Comparison of ENCODE assay signal across 1 cellular context in genomic region chr22:17266261-17266971, GRCh38.
TF ChIP-seq lines count a peak whose summit lies in the region.

No MANE protein-coding gene starts in this region.

TF ChIP-seq in GM12878, 131 proteins besides CTCF, POLR2A, EP300 and RAD21 (continued from another document):
- TF ChIP-seq HSF1 (IDR thresholded peaks at IDR 0.05; ENCODE audit: low read depth, low read length) (no peak), TCF7 (IDR thresholded peaks at IDR 0.05; ENCODE audit: borderline replicate concordance) (no peak), ZNF24 (IDR thresholded peaks at IDR 0.05) (no peak), CREM (IDR thresholded peaks at IDR 0.05; ENCODE audit: low read depth) (no peak), ZNF622 (IDR thresholded peaks at IDR 0.05) (no peak), ZBED1 (IDR thresholded peaks at IDR 0.05; ENCODE audit: borderline replicate concordance) (no peak), ZNF384 (IDR thresholded peaks at IDR 0.05; ENCODE audit: borderline replicate concordance, low read depth, low read length) (no peak), E2F8 (IDR thresholded peaks at IDR 0.05; ENCODE audit: low read depth, partially characterized antibody) (no peak), USF1 (IDR thresholded peaks at IDR 0.05; ENCODE audit: borderline replicate concordance, extremely low read length, insufficient read depth, low read depth, low read length) (peak; percentile 15), ZNF207 (IDR thresholded peaks at IDR 0.05; ENCODE audit: borderline replicate concordance) (no peak), BHLHE40 (IDR thresholded peaks at IDR 0.05; ENCODE audit: borderline replicate concordance in 1 of 2, low read depth in 2 of 2, low read length in 1 of 2) (no peak), ZBTB40 (IDR thresholded peaks at IDR 0.05; ENCODE audit: borderline replicate concordance) (no peak), ATF7 (IDR thresholded peaks at IDR 0.05; ENCODE audit: low read depth) (no peak), RFX5 (IDR thresholded peaks at IDR 0.05; ENCODE audit: low read depth, low read length) (0 out of 2 replicates have a peak, but pooled peaks have one; percentile 40), IRF5 (IDR thresholded peaks at IDR 0.05; ENCODE audit: borderline replicate concordance) (no peak), NR2C1 (IDR thresholded peaks at IDR 0.05) (no peak), TAF1 (IDR thresholded peaks at IDR 0.05; ENCODE audit: borderline replicate concordance, low read depth, low read length) (no peak), MLLT1 (IDR thresholded peaks at IDR 0.05) (no peak), POLR2AphosphoS5 (IDR thresholded peaks at IDR 0.05; ENCODE audit: low read length) (no peak), MTA2 (IDR thresholded peaks at IDR 0.05; ENCODE audit: low read depth) (0 out of 2 replicates have a peak, but pooled peaks have one; percentile 25)
